8 cellular contexts compared by ENCODE assay signal in the genomic region with DNA sequence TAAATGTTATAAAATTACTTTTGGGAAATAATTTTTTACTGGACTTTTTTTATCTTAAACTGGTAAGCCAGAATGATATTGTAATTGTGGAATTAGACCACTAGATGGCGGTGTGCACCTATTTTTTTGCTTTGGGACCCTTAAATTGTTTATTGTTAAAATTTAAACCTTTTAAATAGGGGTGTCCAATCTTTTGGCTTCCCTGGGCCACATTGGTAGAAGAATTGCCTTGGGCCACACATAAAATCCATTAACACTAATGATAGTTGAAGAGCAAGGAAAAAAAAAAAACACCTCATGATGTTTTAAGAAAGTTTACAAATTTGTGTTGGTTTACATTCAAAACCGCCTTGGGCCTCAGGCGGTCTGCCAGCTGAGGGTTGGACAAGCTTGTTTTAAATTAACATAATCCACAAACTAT. TPM values are rescaled to one million over a fixed set of nuclear protein-coding genes. Genes with fewer than 3 reads are reported as not detected.
A peak's percentile ranks its signal among the peaks of the same experiment; 100 is the strongest.
DNase-seq lines count a peak whose midpoint lies in the region; ATAC-seq and TF ChIP-seq lines count a peak whose summit lies in the region.

No MANE protein-coding gene starts in this region.

- CTCF ChIA-PET in mammary epithelial cell (lab: Charles Lee; ENCODE audit: low non-redundant PET) = no interaction called here

- no peak overlapping the region for H3K27ac ChIP-seq in mammary epithelial cell (ENCODE audit: insufficient read depth, low read depth, low read length)
- H3K27ac ChIP-seq in caudate nucleus (ENCODE audit: low read depth, low read length) = no peak overlapping the region

- H3K4me3 Mint-ChIP-seq in activated T-cell treated with anti-CD3 and anti-CD28 coated beads, Interleukin-2, amount 50 U/mL, for 4 hours = no peak overlapping the region
- no peak overlapping the region for H3K4me3 Mint-ChIP-seq in stimulated activated naive B cell treated with anti-CD40 and anti-IgM and Interleukin-4, amounts not matched to agents 10 μg/mL and 1 μg/mL and 100 μg/mL, for 72 hours

- ATAC-seq in activated T-cell treated with anti-CD3 and anti-CD28 coated beads, Interleukin-2, amount 50 U/mL, for 4 hours = no peak
- ATAC-seq in stimulated activated naive B cell treated with anti-CD40 and anti-IgM and Interleukin-4, amounts not matched to agents 10 μg/mL and 1 μg/mL and 100 μg/mL, for 72 hours (replicated peaks) = no peak

- peaks cover 31% of the 10 kb centered on the region for H3K27me3 Mint-ChIP-seq in activated T-cell treated with anti-CD3 and anti-CD28 coated beads, Interleukin-2, amount 50 U/mL, for 4 hours (ENCODE audit: low read depth)
- peaks cover 30 to 48% of the 10 kb centered on the region in 2 donors for H3K27me3 Mint-ChIP-seq in stimulated activated naive B cell treated with anti-CD40 and anti-IgM and Interleukin-4, amounts not matched to agents 10 μg/mL and 1 μg/mL and 100 μg/mL, for 72 hours

- dilution Hi-C loops in mammary epithelial cell (cut with HindIII; ENCODE audit: low sequenced_read_pairs) = no loop called here

- TF ChIP-seq CTCF in mammary epithelial cell (conservative IDR thresholded peaks at IDR 0.05 in 1 of 2, IDR thresholded peaks at IDR 0.05 in 1 of 2; ENCODE audit: extremely low read depth in 1 of 2, insufficient read depth in 1 of 2, low read depth in 1 of 2, low read length in 2 of 2) = peak; percentile 52 to 60

- H3K9ac ChIP-seq in mammary epithelial cell (ENCODE audit: insufficient read depth, low read length) = no peak overlapping the region

- no peaks in the 10 kb centered on the region for H3K27me3 ChIP-seq in mammary epithelial cell (ENCODE audit: insufficient read depth, low read length)

- H3K9me3 Mint-ChIP-seq in activated T-cell treated with anti-CD3 and anti-CD28 coated beads, Interleukin-2, amount 50 U/mL, for 4 hours = no peaks in the 10 kb centered on the region
- H3K9me3 Mint-ChIP-seq in stimulated activated naive B cell treated with anti-CD40 and anti-IgM and Interleukin-4, amounts not matched to agents 10 μg/mL and 1 μg/mL and 100 μg/mL, for 72 hours = no peaks in the 10 kb centered on the region

- H3K4me1 Mint-ChIP-seq in activated T-cell treated with anti-CD3 and anti-CD28 coated beads, Interleukin-2, amount 50 U/mL, for 4 hours (ENCODE audit: low read depth) = peaks cover 10% of the 10 kb centered on the region
- H3K4me1 Mint-ChIP-seq in stimulated activated naive B cell treated with anti-CD40 and anti-IgM and Interleukin-4, amounts not matched to agents 10 μg/mL and 1 μg/mL and 100 μg/mL, for 72 hours = peaks cover 0 to 5% of the 10 kb centered on the region in 2 donors

- DNase-seq in NCI-H510A treated with DMSO at 0.1 percent for 48 hours (lab: John Stamatoyannopoulos, UW) (peak; percentile 40), NCI-H510A (lab: John Stamatoyannopoulos, UW) (no peak), MV-4-11 (lab: John Stamatoyannopoulos, UW) (peak; percentile 32), mammary epithelial cell (no peak), lung microvascular endothelial cell (ENCODE audit: low read depth in 2 of 2) (peak; percentile 55 to 69), caudate nucleus (lab: John Stamatoyannopoulos, UW) (no peak)
- no peak for DNase-seq in activated T-cell treated with anti-CD3 and anti-CD28 coated beads, Interleukin-2, amount 50 U/mL, for 4 hours
- no peak for DNase-seq in stimulated activated naive B cell treated with anti-CD40 and anti-IgM and Interleukin-4, amounts not matched to agents 10 μg/mL and 1 μg/mL and 100 μg/mL, for 72 hours

- in situ Hi-C loops in mammary epithelial cell (cut with MboI; ENCODE audit: low sequenced_read_pairs in 2 of 2) = loop anchor here in 1 of 2 donors (25.0 kb wide), 2 partner anchors 1186 to 1286 kb away; no protein-coding TSS in a partner anchor

- intact Hi-C loops in mammary epithelial cell (cut with micrococcal nuclease) = loop anchor here (1.0 to 5.0 kb wide), 2 partner anchors 526 to 641 kb away; no protein-coding TSS in a partner anchor

- no peak overlapping the region for H2AFZ ChIP-seq in mammary epithelial cell (ENCODE audit: low read depth, low read length)

- H3K4me2 ChIP-seq in mammary epithelial cell (ENCODE audit: insufficient read depth, low read depth, low read length) = no peak overlapping the region

- 7% methylated on average over 3 of the region's 3 CpGs for WGBS in mammary epithelial cell (ENCODE audit: low coverage, missing lambda C conversion rate)

- no peaks in the 10 kb centered on the region for H3K79me2 ChIP-seq in mammary epithelial cell (ENCODE audit: insufficient read depth, low read length)

- BruUV-seq in mammary epithelial cell (replicated peaks; lab: Mats Ljungman, UMichigan) = no TSS peak

- H3K27ac Mint-ChIP-seq in stimulated activated naive B cell treated with anti-CD40 and anti-IgM and Interleukin-4, amounts not matched to agents 10 μg/mL and 1 μg/mL and 100 μg/mL, for 72 hours = no peak overlapping the region

- no peaks in the 10 kb centered on the region for H3K36me3 Mint-ChIP-seq in activated T-cell treated with anti-CD3 and anti-CD28 coated beads, Interleukin-2, amount 50 U/mL, for 4 hours (ENCODE audit: insufficient read depth)
- H3K36me3 Mint-ChIP-seq in stimulated activated naive B cell treated with anti-CD40 and anti-IgM and Interleukin-4, amounts not matched to agents 10 μg/mL and 1 μg/mL and 100 μg/mL, for 72 hours = no peaks in the 10 kb centered on the region

- H4K20me1 ChIP-seq in mammary epithelial cell (ENCODE audit: insufficient read depth, low read length) = no peaks in the 10 kb centered on the region

- H3K4me1 ChIP-seq in mammary epithelial cell (ENCODE audit: insufficient read depth, low read length) = no peaks in the 10 kb centered on the region

- no peaks in the 10 kb centered on the region for H3K36me3 ChIP-seq in mammary epithelial cell (ENCODE audit: insufficient read depth, low read length)

- no peak overlapping the region for H3K4me3 ChIP-seq in mammary epithelial cell (replicated peaks in 1 of 3; ENCODE audit: insufficient read depth in 1 of 3, low read depth in 2 of 3, low read length in 3 of 3)

- no peaks in the 10 kb centered on the region for H3K9me3 ChIP-seq in mammary epithelial cell (replicated peaks; ENCODE audit: insufficient read depth, low read length)

RNA-seq across cellular contexts. Expression of gene GADD45G, which starts 28.4 kb away (rescaled TPM):
- total RNA-seq in mammary epithelial cell = 1 to 10 TPM in 1 of 2 donors, not detected in 1; 1.0 TPM
- polyA plus RNA-seq in mammary epithelial cell = 0.08 TPM
- not detected for polyA minus RNA-seq in mammary epithelial cell
- total RNA-seq in lung microvascular endothelial cell = under 0.01 TPM in 1 of 2 replicates, not detected in the other
- 10 to 100 TPM in 1 of 3 donors, 1 to 10 TPM in 2; 5.9 to 16.7 (median 6.4) TPM for total RNA-seq in activated T-cell treated with anti-CD3 and anti-CD28 coated beads, Interleukin-2, amount 50 U/mL, for 4 hours

Comparison
In these comparisons a context has a peak if more than half of its experiments do, and no peak if none do; other contexts are left out.
1. DNase-seq: peak in NCI-H510A treated with DMSO at 0.1 percent for 48 hours (single experiment), MV-4-11 (single experiment) and lung microvascular endothelial cell (2 of 2); none in NCI-H510A (single experiment), mammary epithelial cell (single experiment), activated T-cell treated with anti-CD3 and anti-CD28 coated beads, Interleukin-2, amount 50 U/mL, for 4 hours (single experiment), stimulated activated naive B cell treated with anti-CD40 and anti-IgM and Interleukin-4, amounts not matched to agents 10 μg/mL and 1 μg/mL and 100 μg/mL, for 72 hours (single experiment) and caudate nucleus (0 of 61).